In genomic region chr4:68152411-68152810, GRCh38 we compare ENCODE assay signal across 17 cellular contexts. TPM values are rescaled to one million over a fixed set of nuclear protein-coding genes. Genes with fewer than 3 reads are reported as not detected.
DNase-seq lines count a peak whose midpoint lies in the region; ATAC-seq, FAIRE-seq and TF ChIP-seq lines count a peak whose summit lies in the region.
"Had no signal": no experiment of that assay in that cellular context is flagged by ENCODE, and none has a peak within 500 bp of the region (broad histone marks: within the 10 kb centered on the region; RNA-seq: fewer than 3 reads in every experiment).

No MANE protein-coding gene starts in this region.

- H3K36me3 ChIP-seq in RWPE2 (ENCODE audit: low read depth) (no peaks in the 10 kb centered on the region), esophagus squamous epithelium (no peaks in the 10 kb centered on the region)
- H3K36me3 ChIP-seq: gastroesophageal sphincter, stomach had no signal

- H3K9me3 ChIP-seq in RWPE2 (ENCODE audit: severe bottlenecking) (no peaks in the 10 kb centered on the region), esophagus squamous epithelium (no peaks in the 10 kb centered on the region)

- peak overlapping the region; percentile 67 for H3K27ac ChIP-seq in RWPE2 (ENCODE audit: poor library complexity, severe bottlenecking)
- peak overlapping the region in 3 of 4 donors; percentile 52 to 79 (median 77) for H3K27ac ChIP-seq in esophagus squamous epithelium
- H3K27ac ChIP-seq: gastroesophageal sphincter, stomach had no signal

- peaks cover 9% of the 10 kb centered on the region; the same call in 1 of the 2 replicates for H3K4me1 Mint-ChIP-seq in WTC11

- POLR2A ChIA-PET in GM10248 (lab: Yijun Ruan, JAX): no interaction called here
- POLR2A ChIA-PET in WTC11 (lab: Charles Lee): no interaction called here

- H3K27me3 ChIP-seq in RWPE2 (ENCODE audit: insufficient read depth, poor library complexity, severe bottlenecking) (no peaks in the 10 kb centered on the region), esophagus squamous epithelium (no peaks in the 10 kb centered on the region)
- H3K27me3 ChIP-seq: stomach had no signal

- peak; percentile 41 to 86 for ATAC-seq in activated naive CD4-positive, alpha-beta T cell treated with anti-CD3 and anti-CD28 coated beads, Interleukin-2, amount 50 U/mL, for 72 hours
- ATAC-seq in RWPE2 (ENCODE audit: low read depth): peak; percentile 99
- no peak for ATAC-seq in HG03025 (IDR thresholded peaks at IDR 0.05; ENCODE audit: low FRiP score, unreplicated experiment)
- ATAC-seq in WTC11: no peak
- ATAC-seq: activated CD8-positive, alpha-beta T cell treated with anti-CD3 and anti-CD28 coated beads, Interleukin-2, amount 10 ng/mL, durations not matched to agents 7 days and 5 days; gastroesophageal sphincter had no signal

- no peak overlapping the region for H3K27ac Mint-ChIP-seq in activated naive CD4-positive, alpha-beta T cell treated with anti-CD3 and anti-CD28 coated beads, Interleukin-2, amount 50 U/mL, for 72 hours
- no peak overlapping the region for H3K27ac Mint-ChIP-seq in WTC11
- H3K27ac Mint-ChIP-seq: activated CD8-positive, alpha-beta T cell treated with anti-CD3 and anti-CD28 coated beads, Interleukin-2, amount 10 ng/mL, durations not matched to agents 7 days and 5 days had no signal

- 8 to 22% methylated on average over 2 of the region's 2 CpGs for WGBS in esophagus squamous epithelium, 2 donors

- intact Hi-C loops in esophagus squamous epithelium (cut with DNase I): no loop called here

- TF ChIP-seq POLR2A in esophagus squamous epithelium (IDR thresholded peaks at IDR 0.05): no peak

- H3K27me3 Mint-ChIP-seq in WTC11 (ENCODE audit: low read depth): no peaks in the 10 kb centered on the region

- no peak for DNase-seq in activated naive CD4-positive, alpha-beta T cell treated with anti-CD3 and anti-CD28 coated beads, Interleukin-2, amount 50 U/mL, for 72 hours (ENCODE audit: low spot score in 2 of 2)
- no peak for DNase-seq in activated naive CD4-positive, alpha-beta T cell (lab: John Stamatoyannopoulos, UW)
- DNase-seq in RWPE2 (ENCODE audit: low spot score) (no peak), esophagus squamous epithelium (lab: John Stamatoyannopoulos, UW) (no peak), urothelium cell line (ENCODE audit: low spot score) (peak; percentile 62), GM10248 (ENCODE audit: extremely low spot score) (no peak), WTC11 (ENCODE audit: low spot score) (no peak)
- DNase-seq: activated CD8-positive, alpha-beta T cell treated with anti-CD3 and anti-CD28 coated beads, Interleukin-2, amount 10 ng/mL, durations not matched to agents 7 days and 5 days; anterior cingulate cortex; Kasumi-1; NCI-H146; stomach had no signal

- peaks cover 0 to 3% of the 10 kb centered on the region in 2 donors for H3K36me3 Mint-ChIP-seq in activated naive CD4-positive, alpha-beta T cell treated with anti-CD3 and anti-CD28 coated beads, Interleukin-2, amount 50 U/mL, for 72 hours
- H3K36me3 Mint-ChIP-seq in WTC11: peaks cover 6% of the 10 kb centered on the region

- FAIRE-seq in urothelium cell line (lab: Jason Lieb, UNC): no peak
- FAIRE-seq: colon had no signal

- peaks cover 6% of the 10 kb centered on the region for H3K4me1 ChIP-seq in RWPE2 (ENCODE audit: insufficient read depth, poor library complexity, severe bottlenecking)
- peaks cover 0 to 44% (median 0%) of the 10 kb centered on the region in 3 donors for H3K4me1 ChIP-seq in esophagus squamous epithelium
- H3K4me1 ChIP-seq: gastroesophageal sphincter, stomach had no signal

- no peak overlapping the region for H3K4me3 ChIP-seq in RWPE2 (ENCODE audit: severe bottlenecking)
- H3K4me3 ChIP-seq in esophagus squamous epithelium: peak overlapping the region in 1 of 4 donors; percentile 6
- H3K4me3 ChIP-seq: gastroesophageal sphincter, stomach had no signal

- no peak overlapping the region for H3K4me3 Mint-ChIP-seq in WTC11
- H3K4me3 Mint-ChIP-seq: activated CD8-positive, alpha-beta T cell treated with anti-CD3 and anti-CD28 coated beads, Interleukin-2, amount 10 ng/mL, durations not matched to agents 7 days and 5 days had no signal

- TF ChIP-seq CTCF in RWPE2 (IDR thresholded peaks at IDR 0.05; ENCODE audit: poor library complexity, severe bottlenecking) (no peak), esophagus squamous epithelium (IDR thresholded peaks at IDR 0.05) (no peak), GM10248 (IDR thresholded peaks at IDR 0.05; ENCODE audit: control extremely low read depth, extremely low read depth, low read depth, missing control alignments) (no peak), WTC11 (IDR thresholded peaks at IDR 0.05) (no peak)

- H3K9me3 Mint-ChIP-seq in activated naive CD4-positive, alpha-beta T cell treated with anti-CD3 and anti-CD28 coated beads, Interleukin-2, amount 50 U/mL, for 72 hours: peaks cover 2% of the 10 kb centered on the region in 2 donors
- peaks cover 13% of the 10 kb centered on the region for H3K9me3 Mint-ChIP-seq in WTC11

- CTCF ChIA-PET in GM10248 (lab: Yijun Ruan, JAX): no interaction called here
- CTCF ChIA-PET in WTC11 (lab: Charles Lee): no interaction called here

TF ChIP-seq in WTC11, 78 proteins besides CTCF, POLR2A, EP300 and RAD21:
- TF ChIP-seq, protein P1, sequence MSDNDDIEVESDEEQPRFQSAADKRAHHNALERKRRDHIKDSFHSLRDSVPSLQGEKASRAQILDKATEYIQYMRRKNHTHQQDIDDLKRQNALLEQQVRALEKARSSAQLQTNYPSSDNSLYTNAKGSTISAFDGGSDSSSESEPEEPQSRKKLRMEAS (CRISPR knock-in tag; IDR thresholded peaks at IDR 0.05): no peak
- TF ChIP-seq ZNF121 (CRISPR knock-in tag; IDR thresholded peaks at IDR 0.05) (no peak), TEAD1 (CRISPR knock-in tag; IDR thresholded peaks at IDR 0.05) (no peak), ATF1 (CRISPR knock-in tag; IDR thresholded peaks at IDR 0.05) (no peak), PREB (CRISPR knock-in tag; IDR thresholded peaks at IDR 0.05; ENCODE audit: borderline replicate concordance) (no peak), PRDM15 (CRISPR knock-in tag; IDR thresholded peaks at IDR 0.05) (no peak), FOXP1 (CRISPR knock-in tag; IDR thresholded peaks at IDR 0.05; ENCODE audit: borderline replicate concordance) (no peak), ZNF232 (CRISPR knock-in tag; IDR thresholded peaks at IDR 0.05) (no peak), SOX15 (CRISPR knock-in tag; IDR thresholded peaks at IDR 0.05) (no peak), ZBTB21 (CRISPR knock-in tag; IDR thresholded peaks at IDR 0.05; ENCODE audit: borderline replicate concordance) (no peak), ZNF423 (CRISPR knock-in tag; IDR thresholded peaks at IDR 0.05) (no peak)
- TF ChIP-seq, protein P2, sequence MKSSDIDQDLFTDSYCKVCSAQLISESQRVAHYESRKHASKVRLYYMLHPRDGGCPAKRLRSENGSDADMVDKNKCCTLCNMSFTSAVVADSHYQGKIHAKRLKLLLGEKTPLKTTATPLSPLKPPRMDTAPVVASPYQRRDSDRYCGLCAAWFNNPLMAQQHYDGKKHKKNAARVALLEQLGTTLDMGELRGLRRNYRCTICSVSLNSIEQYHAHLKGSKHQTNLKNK (CRISPR knock-in tag; IDR thresholded peaks at IDR 0.05): no peak
TF ChIP-seq in WTC11: peak in this region for 0.

RNA-seq across cellular contexts. Expression of gene TMPRSS11F, which starts 22.7 kb away (rescaled TPM):
- total RNA-seq in activated naive CD4-positive, alpha-beta T cell treated with anti-CD3 and anti-CD28 coated beads, Interleukin-2, amount 50 U/mL, for 72 hours: not detected
- total RNA-seq in esophagus squamous epithelium (10 to 100 TPM; 12.6 to 49.6 (median 19.0) TPM), WTC11 (2021) (not detected in 3 replicates)
- total RNA-seq: A673; activated CD8-positive, alpha-beta T cell treated with anti-CD3 and anti-CD28 coated beads, Interleukin-2, amount 10 ng/mL, durations not matched to agents 7 days and 5 days; stomach; ureter had no signal

Comparison
In these comparisons a context has a peak if more than half of its experiments do, and no peak if none do; other contexts are left out.
1. ATAC-seq: peak in activated naive CD4-positive, alpha-beta T cell treated with anti-CD3 and anti-CD28 coated beads, Interleukin-2, amount 50 U/mL, for 72 hours (2 of 2) and RWPE2 (single experiment); none in HG03025 (single experiment) and WTC11 (single experiment).
2. RNA of gene TMPRSS11F, which starts 22.7 kb away (total RNA-seq): 12.6 to 49.6 TPM in esophagus squamous epithelium; not detected in WTC11 and not detected in activated naive CD4-positive, alpha-beta T cell treated with anti-CD3 and anti-CD28 coated beads, Interleukin-2, amount 50 U/mL, for 72 hours; every median in the first group is over 10 times any median in the second.